ENCODE assay signal across 8 cellular contexts in genomic region chr10:93481931-93482834, GRCh38. TPM values are rescaled to one million over a fixed set of nuclear protein-coding genes. Genes with fewer than 3 reads are reported as not detected.
DNase-seq lines count a peak whose midpoint lies in the region; ATAC-seq and TF ChIP-seq lines count a peak whose summit lies in the region.

Gene MYOF, minus strand, starts transcription at chr10:93482334. Its CDS starts 140 bp downstream, at chr10:93482194.

- DNase-seq in activated gamma-delta T cell treated with Interleukin-2 at 50 U/mL for 16 hours (peak; percentile 31), activated gamma-delta T cell (lab: John Stamatoyannopoulos, UW) (no peak), NCI-H2107 (lab: John Stamatoyannopoulos, UW) (peak; percentile 16), activated B cell treated with CpG ODN at 0.5 μM for 24 hours (no peak), dorsolateral prefrontal cortex (peak in 1 of 10 donors; percentile 41), left kidney (ENCODE audit: low read depth, low spot score) (peak; percentile 87)
- DNase-seq in stimulated activated CD4-positive, alpha-beta T cell treated with anti-CD3 and anti-CD28 coated beads, Interleukin-2, amount 100 ng/mL, for 24 hours, result peak; percentile 46 to 58

- H3K4me3 ChIP-seq in dorsolateral prefrontal cortex, result peak within 1 kb of the TSS; percentile 10 to 74 (median 55)

- H3K27me3 Mint-ChIP-seq in activated B cell treated with CpG ODN at 0.5 μM for 24 hours, result peaks cover 9% of the 10 kb centered on the region

- peak within 1 kb of the TSS in 52 of 59 donors; percentile 2 to 87 (median 70) for H3K27ac ChIP-seq in dorsolateral prefrontal cortex

- ATAC-seq in HG02938 (IDR thresholded peaks at IDR 0.05; ENCODE audit: unreplicated experiment), result peak; percentile 79
- peak; percentile 91 for ATAC-seq in activated B cell treated with CpG ODN at 0.5 μM for 24 hours (ENCODE audit: low read depth)

- H3K9me3 Mint-ChIP-seq in activated B cell treated with CpG ODN at 0.5 μM for 24 hours, result no peaks in the 10 kb centered on the region

- peaks cover 15% of the 10 kb centered on the region for H3K4me1 Mint-ChIP-seq in activated B cell treated with CpG ODN at 0.5 μM for 24 hours

- TF ChIP-seq CTCF in activated B cell treated with CpG ODN at 0.5 μM for 24 hours (IDR thresholded peaks at IDR 0.05) (no peak), dorsolateral prefrontal cortex (IDR thresholded peaks at IDR 0.05 in 54 of 56, conservative IDR thresholded peaks at IDR 0.05 in 2 of 56; ENCODE audit: low read depth in 1 of 56, partially characterized antibody in 56 of 56) (peak; percentile 35 to 77 (median 58))

- intact Hi-C loops in activated B cell treated with CpG ODN at 0.5 μM for 24 hours (cut with micrococcal nuclease), result loop anchor here (1.0 to 10.0 kb wide), 6 partner anchors 14 to 400 kb away; partner anchors contain the start of gene CEP55
- intact Hi-C loops in dorsolateral prefrontal cortex (cut with DNase I), result loop anchor here (1.0 to 5.0 kb wide), 2 partner anchors 105 to 106 kb away; no protein-coding TSS in a partner anchor

- peaks cover 0 to 33% (median 7%) of the 10 kb centered on the region in 45 donors for H3K27me3 ChIP-seq in dorsolateral prefrontal cortex

- H3K36me3 Mint-ChIP-seq in activated B cell treated with CpG ODN at 0.5 μM for 24 hours (ENCODE audit: low read depth), result no peaks in the 10 kb centered on the region

- H3K4me3 Mint-ChIP-seq in activated B cell treated with CpG ODN at 0.5 μM for 24 hours, result peak within 1 kb of the TSS; percentile 81

- POLR2A ChIA-PET in activated B cell treated with CpG ODN at 0.5 μM for 24 hours (lab: Charles Lee), result interaction anchor here (1.2 kb wide), 1 partner anchor 106 kb away, joined by 6 read pairs; no protein-coding TSS in a partner anchor

- CTCF ChIA-PET in activated B cell treated with CpG ODN at 0.5 μM for 24 hours (lab: Charles Lee), result interaction anchor here (0.6 to 7.1 kb wide), 23 partner anchors 10 to 161 kb away, joined by 3 to 237 read pairs (median 4); partner anchors contain the start of gene CEP55

- H3K27ac Mint-ChIP-seq in activated B cell treated with CpG ODN at 0.5 μM for 24 hours, result peak within 1 kb of the TSS; percentile 4

RNA-seq across cellular contexts. Expression of gene MYOF, which starts in this region (rescaled TPM):
- total RNA-seq in activated B cell treated with CpG ODN at 0.5 μM for 24 hours, result 0.09 and 0.15 TPM in 2 replicates
- total RNA-seq in dorsolateral prefrontal cortex, result 10 to 100 TPM in 91 of 120 experiments, 1 to 10 TPM in 29; 4.6 to 30.0 (median 12.5) TPM

Comparison
In these comparisons a context has a peak if more than half of its experiments do, and no peak if none do; other contexts are left out.
1. DNase-seq: peak in activated gamma-delta T cell treated with Interleukin-2 at 50 U/mL for 16 hours (single experiment), NCI-H2107 (single experiment), left kidney (single experiment) and stimulated activated CD4-positive, alpha-beta T cell treated with anti-CD3 and anti-CD28 coated beads, Interleukin-2, amount 100 ng/mL, for 24 hours (2 of 2); none in activated gamma-delta T cell (single experiment) and activated B cell treated with CpG ODN at 0.5 μM for 24 hours (single experiment).
2. Peak in ATAC-seq in activated B cell treated with CpG ODN at 0.5 μM for 24 hours; RNA of the gene not detected or under 1 TPM.